1 cellular context compared by ENCODE assay signal in the genomic region with DNA sequence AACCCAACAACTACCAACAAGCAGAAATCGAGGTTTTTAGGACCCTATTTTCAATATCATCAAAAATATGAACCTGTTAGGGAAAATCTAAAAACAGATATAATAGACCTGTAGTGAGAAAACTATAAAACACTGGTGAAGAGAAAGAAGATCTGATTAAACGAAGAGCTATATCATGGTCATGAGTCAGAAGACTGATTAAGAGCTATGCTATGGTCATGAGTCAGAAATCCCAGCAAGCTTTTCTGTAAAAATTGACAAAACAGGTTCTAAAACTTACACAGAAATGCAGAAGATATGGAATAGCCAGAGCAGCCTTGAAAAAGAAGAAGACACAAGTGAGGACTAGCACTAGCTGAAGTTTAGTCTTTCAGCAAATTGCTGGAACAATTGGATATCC.
TF ChIP-seq lines count a peak whose summit lies in the region.

No MANE protein-coding gene starts in this region.

TF ChIP-seq in SK-N-SH, 30 proteins besides CTCF, POLR2A, EP300 and RAD21 (continued from another document):
- TF ChIP-seq, protein P1, sequence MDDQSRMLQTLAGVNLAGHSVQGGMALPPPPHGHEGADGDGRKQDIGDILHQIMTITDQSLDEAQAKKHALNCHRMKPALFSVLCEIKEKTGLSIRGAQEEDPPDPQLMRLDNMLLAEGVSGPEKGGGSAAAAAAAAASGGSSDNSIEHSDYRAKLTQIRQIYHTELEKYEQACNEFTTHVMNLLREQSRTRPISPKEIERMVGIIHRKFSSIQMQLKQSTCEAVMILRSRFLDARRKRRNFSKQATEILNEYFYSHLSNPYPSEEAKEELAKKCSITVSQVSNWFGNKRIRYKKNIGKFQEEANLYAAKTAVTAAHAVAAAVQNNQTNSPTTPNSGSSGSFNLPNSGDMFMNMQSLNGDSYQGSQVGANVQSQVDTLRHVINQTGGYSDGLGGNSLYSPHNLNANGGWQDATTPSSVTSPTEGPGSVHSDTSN (IDR thresholded peaks at IDR 0.05) = peak; percentile 59
- TF ChIP-seq FOSL2 (IDR thresholded peaks at IDR 0.05; ENCODE audit: borderline replicate concordance, low read depth) (peak; percentile 98), RXRA (IDR thresholded peaks at IDR 0.05; ENCODE audit: borderline replicate concordance, low read depth) (no peak), GABPA (IDR thresholded peaks at IDR 0.05; ENCODE audit: low read depth) (no peak), FOXM1 (IDR thresholded peaks at IDR 0.05; ENCODE audit: low read depth) (no peak), RFX5 (IDR thresholded peaks at IDR 0.05; ENCODE audit: low read length) (no peak), GATA2 (CRISPR knock-in tag; IDR thresholded peaks at IDR 0.05) (no peak), NFIC (IDR thresholded peaks at IDR 0.05; ENCODE audit: borderline replicate concordance) (no peak), TEAD4 (IDR thresholded peaks at IDR 0.05; ENCODE audit: borderline replicate concordance, insufficient read depth) (peak; percentile 34; the same call in 1 of the 2 replicates), JUND (IDR thresholded peaks at IDR 0.05) (peak; percentile 94), POLR2AphosphoS5 (IDR thresholded peaks at IDR 0.05; ENCODE audit: low read depth, low read length) (peak; percentile 18; the same call in 1 of the 2 replicates), FOXJ3 (CRISPR knock-in tag; IDR thresholded peaks at IDR 0.05) (no peak), ELF1 (IDR thresholded peaks at IDR 0.05) (no peak), MXI1 (IDR thresholded peaks at IDR 0.05; ENCODE audit: low read depth, low read length) (no peak), SMC3 (IDR thresholded peaks at IDR 0.05; ENCODE audit: low read depth, low read length) (no peak)
- TF ChIP-seq, protein P2, sequence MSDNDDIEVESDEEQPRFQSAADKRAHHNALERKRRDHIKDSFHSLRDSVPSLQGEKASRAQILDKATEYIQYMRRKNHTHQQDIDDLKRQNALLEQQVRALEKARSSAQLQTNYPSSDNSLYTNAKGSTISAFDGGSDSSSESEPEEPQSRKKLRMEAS (IDR thresholded peaks at IDR 0.05; ENCODE audit: low read depth) = 0 out of 2 replicates have a peak, but pooled peaks have one; percentile 18
- TF ChIP-seq, protein P3, sequence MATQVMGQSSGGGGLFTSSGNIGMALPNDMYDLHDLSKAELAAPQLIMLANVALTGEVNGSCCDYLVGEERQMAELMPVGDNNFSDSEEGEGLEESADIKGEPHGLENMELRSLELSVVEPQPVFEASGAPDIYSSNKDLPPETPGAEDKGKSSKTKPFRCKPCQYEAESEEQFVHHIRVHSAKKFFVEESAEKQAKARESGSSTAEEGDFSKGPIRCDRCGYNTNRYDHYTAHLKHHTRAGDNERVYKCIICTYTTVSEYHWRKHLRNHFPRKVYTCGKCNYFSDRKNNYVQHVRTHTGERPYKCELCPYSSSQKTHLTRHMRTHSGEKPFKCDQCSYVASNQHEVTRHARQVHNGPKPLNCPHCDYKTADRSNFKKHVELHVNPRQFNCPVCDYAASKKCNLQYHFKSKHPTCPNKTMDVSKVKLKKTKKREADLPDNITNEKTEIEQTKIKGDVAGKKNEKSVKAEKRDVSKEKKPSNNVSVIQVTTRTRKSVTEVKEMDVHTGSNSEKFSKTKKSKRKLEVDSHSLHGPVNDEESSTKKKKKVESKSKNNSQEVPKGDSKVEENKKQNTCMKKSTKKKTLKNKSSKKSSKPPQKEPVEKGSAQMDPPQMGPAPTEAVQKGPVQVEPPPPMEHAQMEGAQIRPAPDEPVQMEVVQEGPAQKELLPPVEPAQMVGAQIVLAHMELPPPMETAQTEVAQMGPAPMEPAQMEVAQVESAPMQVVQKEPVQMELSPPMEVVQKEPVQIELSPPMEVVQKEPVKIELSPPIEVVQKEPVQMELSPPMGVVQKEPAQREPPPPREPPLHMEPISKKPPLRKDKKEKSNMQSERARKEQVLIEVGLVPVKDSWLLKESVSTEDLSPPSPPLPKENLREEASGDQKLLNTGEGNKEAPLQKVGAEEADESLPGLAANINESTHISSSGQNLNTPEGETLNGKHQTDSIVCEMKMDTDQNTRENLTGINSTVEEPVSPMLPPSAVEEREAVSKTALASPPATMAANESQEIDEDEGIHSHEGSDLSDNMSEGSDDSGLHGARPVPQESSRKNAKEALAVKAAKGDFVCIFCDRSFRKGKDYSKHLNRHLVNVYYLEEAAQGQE (IDR thresholded peaks at IDR 0.05; ENCODE audit: low read depth, low read length) = no peak
